In genomic region chr18:2846638-2847340, GRCh38 we compare ENCODE assay signal across 8 cellular contexts. TPM values are rescaled to one million over a fixed set of nuclear protein-coding genes. Genes with fewer than 3 reads are reported as not detected.
DNase-seq lines count a peak whose midpoint lies in the region; ATAC-seq and TF ChIP-seq lines count a peak whose summit lies in the region.

TSS of gene EMILIN2 (plus strand) at chr18:2847006. CDS start at chr18:2847189, 183 bp downstream.

- TF ChIP-seq CTCF in prostate gland (IDR thresholded peaks at IDR 0.05): no peak

- WGBS in prostate gland: 1% methylated on average over 61 of the region's 82 CpGs

- H3K36me3 ChIP-seq in prostate gland: no peaks in the 10 kb centered on the region

- no peaks in the 10 kb centered on the region for H3K4me1 ChIP-seq in prostate gland (replicated peaks)

- no peak for TF ChIP-seq POLR2A in prostate gland (IDR thresholded peaks at IDR 0.05)

- intact Hi-C loops in cardiac septum (cut with DNase I): no loop called here
- intact Hi-C loops in prostate gland (cut with DNase I): no loop called here

- H3K4me3 ChIP-seq in Jurkat, Clone E6-1 (ENCODE audit: low read length): peak within 1 kb of the TSS; percentile 27
- peak within 1 kb of the TSS; percentile 30 to 39 for H3K4me3 ChIP-seq in prostate gland

- no peaks in the 10 kb centered on the region for H3K27me3 ChIP-seq in prostate gland (replicated peaks; ENCODE audit: insufficient read depth)

- peak; percentile 57 for ATAC-seq in GM19351 (IDR thresholded peaks at IDR 0.05; ENCODE audit: unreplicated experiment)

- DNase-seq in Jurkat, Clone E6-1 (ENCODE audit: low read depth, low spot score): no peak
- peak; percentile 5 for DNase-seq in activated effector memory CD4-positive, alpha-beta T cell treated with Interleukin-2 at 50 U/mL for 16 hours
- DNase-seq in cardiac septum (ENCODE audit: low spot score) (peak; percentile 90), prostate gland (ENCODE audit: low spot score) (peak; percentile 19), HUDEP-2 (lab: John Stamatoyannopoulos, UW; ENCODE audit: unreplicated experiment in 76 of 76) (no peak), medulla oblongata (ENCODE audit: extremely low spot score) (no peak), NCI-H1436 (lab: John Stamatoyannopoulos, UW) (no peak)

- no peaks in the 10 kb centered on the region for H3K9me3 ChIP-seq in prostate gland

- peak within 1 kb of the TSS in 1 of 2 donors; percentile 13 for H3K27ac ChIP-seq in prostate gland

RNA-seq across cellular contexts. Expression of gene EMILIN2, which starts in this region (rescaled TPM):
- polyA plus RNA-seq in Jurkat, Clone E6-1 (2012; ENCODE audit: insufficient read depth, insufficient read length): 15.4 TPM
- total RNA-seq in cardiac septum (11.1 TPM), prostate gland (10 to 100 TPM; 33.6 to 38.6 TPM)

Comparison
In these comparisons a context has a peak if more than half of its experiments do, and no peak if none do; other contexts are left out.
1. DNase-seq: peak in activated effector memory CD4-positive, alpha-beta T cell treated with Interleukin-2 at 50 U/mL for 16 hours (single experiment), cardiac septum (single experiment) and prostate gland (single experiment); none in Jurkat, Clone E6-1 (single experiment), HUDEP-2 (0 of 76), medulla oblongata (single experiment) and NCI-H1436 (single experiment).